Comparison of ENCODE assay signal across 14 cellular contexts in the genomic region with DNA sequence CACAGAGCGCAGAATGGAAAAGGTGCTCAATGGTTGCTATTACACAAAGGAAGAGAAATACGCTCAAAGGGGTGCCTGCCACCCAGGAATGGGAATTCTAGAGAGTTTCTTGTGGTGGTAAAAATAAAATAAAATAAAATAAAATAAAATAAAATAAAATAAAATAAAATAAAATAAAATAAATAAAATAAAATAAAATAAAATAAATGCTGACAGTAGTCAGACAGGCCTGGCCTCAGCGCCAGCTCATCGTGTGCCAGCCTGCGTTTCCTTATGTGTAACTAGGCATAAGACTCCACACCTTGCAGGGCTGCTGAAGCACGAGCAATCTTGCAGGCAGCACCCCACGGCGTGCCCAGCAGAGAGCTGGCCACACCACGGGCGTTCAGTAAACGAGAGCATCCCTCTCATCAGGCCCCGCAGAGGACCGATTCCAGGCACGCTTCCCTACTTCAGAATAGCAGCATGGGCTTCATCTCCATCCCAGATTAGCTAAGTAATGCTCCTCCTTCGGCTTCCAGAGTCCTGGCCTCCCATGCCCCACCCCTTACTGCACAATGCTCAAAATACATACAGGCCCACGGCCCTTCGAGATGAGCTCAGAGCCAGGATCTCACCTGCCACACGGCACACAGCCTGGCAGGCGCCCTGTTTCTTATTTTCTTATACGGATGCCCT. TPM values are rescaled to one million over a fixed set of nuclear protein-coding genes. Genes with fewer than 3 reads are reported as not detected.
DNase-seq lines count a peak whose midpoint lies in the region; ATAC-seq and TF ChIP-seq lines count a peak whose summit lies in the region.
"Had no signal": no experiment of that assay in that cellular context is flagged by ENCODE, and none has a peak within 500 bp of the region (broad histone marks: within the 10 kb centered on the region; RNA-seq: fewer than 3 reads in every experiment).

No MANE protein-coding gene starts in this region.

- intact Hi-C loops in CD4-positive, alpha-beta T cell (cut with DNase I, micrococcal nuclease), result no loop called here
- intact Hi-C loops in sigmoid colon (cut with DNase I), result no loop called here

- TF ChIP-seq EP300 in sigmoid colon (IDR thresholded peaks at IDR 0.05), result no peak

- H3K27ac Mint-ChIP-seq in CD4-positive, alpha-beta T cell, result no peak overlapping the region
- no peak overlapping the region for H3K27ac Mint-ChIP-seq in T-helper 2 cell treated with Interferon-gamma antibody and Interleukin-4, amounts not matched to agents 5 μg/mL and 100 μg/mL, for 36 hours
- H3K27ac Mint-ChIP-seq: B cell; natural killer cell treated with Interleukin-12 subunit alpha and Interleukin-12 subunit beta and Interleukin-15 and Interleukin-18, amount 100 ng/mL, for 72 hours had no signal

- H3K9me3 ChIP-seq in CD4-positive, alpha-beta T cell (ENCODE audit: control insufficient read depth, low read length), result no peaks in the 10 kb centered on the region
- H3K9me3 ChIP-seq in sigmoid colon, result no peaks in the 10 kb centered on the region

- no peak for ATAC-seq in CD4-positive, alpha-beta T cell (ENCODE audit: poor library complexity)
- ATAC-seq in esophagus mucosa (peak; percentile 60), HG02973 (IDR thresholded peaks at IDR 0.05; ENCODE audit: unreplicated experiment) (no peak)
- ATAC-seq: natural killer cell treated with Interleukin-12 subunit alpha and Interleukin-12 subunit beta and Interleukin-15 and Interleukin-18, amount 100 ng/mL, for 72 hours had no signal

- no peak for DNase-seq in CD4-positive, alpha-beta T cell
- DNase-seq in sigmoid colon (no peak), NCI-H82 (lab: John Stamatoyannopoulos, UW) (no peak)
- no peak for DNase-seq in T-helper 2 cell treated with Interferon-gamma antibody and Interleukin-4, amounts not matched to agents 5 μg/mL and 100 μg/mL, for 36 hours (ENCODE audit: low spot score)
- no peak for DNase-seq in activated CD8-positive, alpha-beta memory T cell treated with anti-CD3 and anti-CD28 coated beads, Interleukin-2, amount 50 U/mL, for 4 hours
- DNase-seq: activated CD4-positive, CD25-positive, alpha-beta regulatory T cell treated with anti-CD3 and anti-CD28 coated beads, Interleukin-2, amount 50 U/mL, for 72 hours; activated T-cell treated with anti-CD3 and anti-CD28 coated beads, Interleukin-2, amount 50 U/mL, for 1 hour; NCI-H1105 had no signal

- H3K4me1 ChIP-seq in sigmoid colon, result peaks cover 0 to 82% (median 80%) of the 10 kb centered on the region in 4 donors

- TF ChIP-seq CTCF in CD4-positive, alpha-beta T cell (IDR thresholded peaks at IDR 0.05), result no peak
- TF ChIP-seq CTCF in VCaP (conservative IDR thresholded peaks at IDR 0.05) (no peak), sigmoid colon (IDR thresholded peaks at IDR 0.05) (no peak)

- peaks cover 60% of the 10 kb centered on the region for H3K4me1 Mint-ChIP-seq in CD4-positive, alpha-beta T cell (ENCODE audit: low read depth)
- H3K4me1 Mint-ChIP-seq in T-helper 2 cell treated with Interferon-gamma antibody and Interleukin-4, amounts not matched to agents 5 μg/mL and 100 μg/mL, for 36 hours (ENCODE audit: low read depth), result peaks cover 21% of the 10 kb centered on the region

- TF ChIP-seq POLR2A in sigmoid colon (IDR thresholded peaks at IDR 0.05), result no peak

- H3K9me3 Mint-ChIP-seq in CD4-positive, alpha-beta T cell, result no peaks in the 10 kb centered on the region
- H3K9me3 Mint-ChIP-seq in T-helper 2 cell treated with Interferon-gamma antibody and Interleukin-4, amounts not matched to agents 5 μg/mL and 100 μg/mL, for 36 hours, result no peaks in the 10 kb centered on the region
- H3K9me3 Mint-ChIP-seq: natural killer cell treated with Interleukin-12 subunit alpha and Interleukin-12 subunit beta and Interleukin-15 and Interleukin-18, amount 100 ng/mL, for 72 hours had no signal

- H3K4me3 Mint-ChIP-seq in CD4-positive, alpha-beta T cell, result peak overlapping the region; percentile 16
- no peak overlapping the region for H3K4me3 Mint-ChIP-seq in T-helper 2 cell treated with Interferon-gamma antibody and Interleukin-4, amounts not matched to agents 5 μg/mL and 100 μg/mL, for 36 hours
- H3K4me3 Mint-ChIP-seq: B cell; natural killer cell treated with Interleukin-12 subunit alpha and Interleukin-12 subunit beta and Interleukin-15 and Interleukin-18, amount 100 ng/mL, for 72 hours had no signal

- no peaks in the 10 kb centered on the region for H3K27me3 Mint-ChIP-seq in CD4-positive, alpha-beta T cell
- H3K27me3 Mint-ChIP-seq in T-helper 2 cell treated with Interferon-gamma antibody and Interleukin-4, amounts not matched to agents 5 μg/mL and 100 μg/mL, for 36 hours (ENCODE audit: low read depth), result no peaks in the 10 kb centered on the region
- H3K27me3 Mint-ChIP-seq: B cell; natural killer cell treated with Interleukin-12 subunit alpha and Interleukin-12 subunit beta and Interleukin-15 and Interleukin-18, amount 100 ng/mL, for 72 hours had no signal

- H3K4me3 ChIP-seq in sigmoid colon, result no peak overlapping the region

- H3K36me3 ChIP-seq in sigmoid colon, result peaks cover 0 to 6% (median 0%) of the 10 kb centered on the region in 4 donors

- POLR2A ChIA-PET in CD4-positive, alpha-beta T cell (lab: Charles Lee), result no interaction called here

- no peaks in the 10 kb centered on the region for H3K27me3 ChIP-seq in CD4-positive, alpha-beta T cell (ENCODE audit: control insufficient read depth, insufficient read depth, low read length)
- no peaks in the 10 kb centered on the region for H3K27me3 ChIP-seq in sigmoid colon

- 89 to 90% methylated on average over 20 of the region's 20 CpGs for WGBS in sigmoid colon, 2 donors

- H3K27ac ChIP-seq in CD4-positive, alpha-beta T cell (ENCODE audit: low read depth, low read length), result no peak overlapping the region
- H3K27ac ChIP-seq in VCaP (peak overlapping the region; percentile 96), sigmoid colon (peak overlapping the region; percentile 98 to 100 (median 99))

- peaks cover 54% of the 10 kb centered on the region for H3K36me3 Mint-ChIP-seq in CD4-positive, alpha-beta T cell (ENCODE audit: low read depth)
- H3K36me3 Mint-ChIP-seq in T-helper 2 cell treated with Interferon-gamma antibody and Interleukin-4, amounts not matched to agents 5 μg/mL and 100 μg/mL, for 36 hours (ENCODE audit: low read depth), result peaks cover 2% of the 10 kb centered on the region
- H3K36me3 Mint-ChIP-seq: natural killer cell treated with Interleukin-12 subunit alpha and Interleukin-12 subunit beta and Interleukin-15 and Interleukin-18, amount 100 ng/mL, for 72 hours had no signal

- CTCF ChIA-PET in CD4-positive, alpha-beta T cell (lab: Charles Lee), result no interaction called here

RNA-seq across cellular contexts. Expression of gene NAPA, which starts 5.6 kb away (rescaled TPM):
- total RNA-seq in CD4-positive, alpha-beta T cell, result 100 to 1,000 TPM; 135 to 145 TPM
- 96.2 TPM for total RNA-seq in esophagus mucosa
- 100 to 1,000 TPM in 1 of 4 donors, 10 to 100 TPM in 3; 84.9 to 167 (median 91.8) TPM for total RNA-seq in sigmoid colon
- 100 to 1,000 TPM in 2 of 3 donors, 10 to 100 TPM in 1; 94.2 to 139 (median 109) TPM for polyA plus RNA-seq in sigmoid colon

RNA-seq across cellular contexts. Expression of gene KPTN, which starts 25.3 kb away (rescaled TPM):
- 1 to 10 TPM; 3.6 to 4.5 TPM for total RNA-seq in CD4-positive, alpha-beta T cell
- total RNA-seq in esophagus mucosa (9.8 TPM), sigmoid colon (10 to 100 TPM in 1 of 4 donors, 1 to 10 TPM in 3; 4.4 to 10.0 (median 4.7) TPM)
- 10 to 100 TPM in 1 of 3 donors, 1 to 10 TPM in 2; 4.8 to 12.2 (median 8.1) TPM for polyA plus RNA-seq in sigmoid colon

RNA-seq across cellular contexts. Expression of gene SLC8A2, which starts 37.6 kb away (rescaled TPM):
- total RNA-seq in CD4-positive, alpha-beta T cell, result not detected
- total RNA-seq in esophagus mucosa, result 0.12 TPM
- total RNA-seq in sigmoid colon, result 10 to 100 TPM in 2 of 4 donors, 1 to 10 TPM in 2; 5.9 to 39.9 (median 19.0) TPM
- 1 to 10 TPM in 1 of 3 donors, not detected in 2; 1.1 TPM for polyA plus RNA-seq in sigmoid colon
- total RNA-seq: B cell; natural killer cell treated with Interleukin-12 subunit alpha and Interleukin-12 subunit beta and Interleukin-15 and Interleukin-18, amount 100 ng/mL, for 72 hours; NCI-H460 had no signal
